ENCODE assay signal across 1 cellular context in the genomic region with DNA sequence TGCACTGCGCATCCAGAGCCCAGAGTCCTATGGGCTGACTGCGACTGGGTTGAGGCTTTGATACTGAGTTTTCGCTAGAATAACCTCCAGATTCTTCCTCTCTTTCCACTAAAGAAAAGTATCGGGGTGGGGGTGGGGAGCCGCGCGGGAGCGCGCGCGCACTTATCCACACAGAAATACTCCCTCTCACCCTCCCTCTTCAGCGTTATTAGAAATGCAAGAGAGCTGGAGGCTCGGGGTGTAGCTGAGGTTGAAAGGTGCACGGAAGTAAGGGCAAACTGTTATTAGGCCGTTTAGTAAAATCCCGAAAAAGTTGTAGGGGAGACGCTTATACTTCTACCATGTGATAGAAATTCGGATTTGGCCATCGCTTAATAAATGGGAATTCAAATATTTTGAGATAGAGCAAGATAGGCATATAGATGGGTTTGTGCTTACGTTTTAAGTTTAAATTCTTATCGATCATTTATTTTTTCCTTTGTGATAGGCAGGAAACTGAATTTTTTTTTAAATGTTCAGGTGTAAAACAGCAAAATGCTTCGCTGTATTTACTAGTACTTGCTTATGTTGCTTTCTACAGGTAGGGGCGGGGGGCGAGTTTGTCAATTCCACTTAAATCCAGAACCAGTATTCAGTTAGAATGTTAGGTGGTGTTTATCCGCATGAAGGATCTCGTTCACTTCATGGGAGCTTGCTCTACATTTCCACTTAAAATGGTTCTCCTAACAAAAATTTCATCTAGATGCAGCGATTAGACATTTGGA.
TF ChIP-seq lines count a peak whose summit lies in the region.

No MANE protein-coding gene starts in this region.

TF ChIP-seq in HepG2, 621 proteins besides CTCF, POLR2A, EP300 and RAD21 (continued from another document and continues in another):
- TF ChIP-seq, protein P1, sequence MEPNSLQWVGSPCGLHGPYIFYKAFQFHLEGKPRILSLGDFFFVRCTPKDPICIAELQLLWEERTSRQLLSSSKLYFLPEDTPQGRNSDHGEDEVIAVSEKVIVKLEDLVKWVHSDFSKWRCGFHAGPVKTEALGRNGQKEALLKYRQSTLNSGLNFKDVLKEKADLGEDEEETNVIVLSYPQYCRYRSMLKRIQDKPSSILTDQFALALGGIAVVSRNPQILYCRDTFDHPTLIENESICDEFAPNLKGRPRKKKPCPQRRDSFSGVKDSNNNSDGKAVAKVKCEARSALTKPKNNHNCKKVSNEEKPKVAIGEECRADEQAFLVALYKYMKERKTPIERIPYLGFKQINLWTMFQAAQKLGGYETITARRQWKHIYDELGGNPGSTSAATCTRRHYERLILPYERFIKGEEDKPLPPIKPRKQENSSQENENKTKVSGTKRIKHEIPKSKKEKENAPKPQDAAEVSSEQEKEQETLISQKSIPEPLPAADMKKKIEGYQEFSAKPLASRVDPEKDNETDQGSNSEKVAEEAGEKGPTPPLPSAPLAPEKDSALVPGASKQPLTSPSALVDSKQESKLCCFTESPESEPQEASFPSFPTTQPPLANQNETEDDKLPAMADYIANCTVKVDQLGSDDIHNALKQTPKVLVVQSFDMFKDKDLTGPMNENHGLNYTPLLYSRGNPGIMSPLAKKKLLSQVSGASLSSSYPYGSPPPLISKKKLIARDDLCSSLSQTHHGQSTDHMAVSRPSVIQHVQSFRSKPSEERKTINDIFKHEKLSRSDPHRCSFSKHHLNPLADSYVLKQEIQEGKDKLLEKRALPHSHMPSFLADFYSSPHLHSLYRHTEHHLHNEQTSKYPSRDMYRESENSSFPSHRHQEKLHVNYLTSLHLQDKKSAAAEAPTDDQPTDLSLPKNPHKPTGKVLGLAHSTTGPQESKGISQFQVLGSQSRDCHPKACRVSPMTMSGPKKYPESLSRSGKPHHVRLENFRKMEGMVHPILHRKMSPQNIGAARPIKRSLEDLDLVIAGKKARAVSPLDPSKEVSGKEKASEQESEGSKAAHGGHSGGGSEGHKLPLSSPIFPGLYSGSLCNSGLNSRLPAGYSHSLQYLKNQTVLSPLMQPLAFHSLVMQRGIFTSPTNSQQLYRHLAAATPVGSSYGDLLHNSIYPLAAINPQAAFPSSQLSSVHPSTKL (CRISPR knock-in tag; IDR thresholded peaks at IDR 0.05) = peak; percentile 52
- TF ChIP-seq ZNF205 (CRISPR knock-in tag; IDR thresholded peaks at IDR 0.05) (peak; percentile 30; the same call in 1 of the 2 replicates), ZNF777 (CRISPR knock-in tag; IDR thresholded peaks at IDR 0.05) (no peak), ZNF121 (CRISPR knock-in tag; IDR thresholded peaks at IDR 0.05) (0 out of 2 replicates have a peak, but pooled peaks have one; percentile 11), KAT8 (CRISPR knock-in tag; IDR thresholded peaks at IDR 0.05) (0 out of 2 replicates have a peak, but pooled peaks have one; percentile 25), RAD51 (IDR thresholded peaks at IDR 0.05; ENCODE audit: borderline replicate concordance) (no peak), TARDBP (CRISPR knock-in tag; IDR thresholded peaks at IDR 0.05) (0 out of 2 replicates have a peak, but pooled peaks have one; percentile 2), GTF3A (CRISPR knock-in tag; conservative IDR thresholded peaks at IDR 0.05) (peak; percentile 21; the same call in 1 of the 2 replicates), KLF11 (CRISPR knock-in tag; IDR thresholded peaks at IDR 0.05) (0 out of 2 replicates have a peak, but pooled peaks have one; percentile 45), ELF3 (CRISPR knock-in tag; IDR thresholded peaks at IDR 0.05) (peak; percentile 86), RARA (CRISPR knock-in tag; IDR thresholded peaks at IDR 0.05) (peak; percentile 46), ZBTB8A (CRISPR knock-in tag; IDR thresholded peaks at IDR 0.05; ENCODE audit: borderline replicate concordance, low read depth) (no peak), RFX3 (CRISPR knock-in tag; IDR thresholded peaks at IDR 0.05) (peak; percentile 29), KDM4B (CRISPR knock-in tag; IDR thresholded peaks at IDR 0.05) (peak; percentile 83; the same call in 1 of the 2 replicates), ZNF451 (CRISPR knock-in tag; IDR thresholded peaks at IDR 0.05) (0 out of 2 replicates have a peak, but pooled peaks have one; percentile 13), REPIN1 (CRISPR knock-in tag; IDR thresholded peaks at IDR 0.05; ENCODE audit: borderline replicate concordance, low read depth) (0 out of 2 replicates have a peak, but pooled peaks have one; percentile 7), ZNF124 (CRISPR knock-in tag; IDR thresholded peaks at IDR 0.05) (peak; percentile 19; the same call in 1 of the 2 replicates), THAP11 (CRISPR knock-in tag; IDR thresholded peaks at IDR 0.05) (peak; percentile 31; the same call in 1 of the 2 replicates), TSC22D2 (CRISPR knock-in tag; IDR thresholded peaks at IDR 0.05; ENCODE audit: borderline replicate concordance) (0 out of 2 replicates have a peak, but pooled peaks have one; percentile 26), CCDC6 (CRISPR knock-in tag; IDR thresholded peaks at IDR 0.05) (0 out of 2 replicates have a peak, but pooled peaks have one; percentile 29), KLF6 (CRISPR knock-in tag; IDR thresholded peaks at IDR 0.05) (peak; percentile 23; the same call in 1 of the 2 replicates), ZNF24 (IDR thresholded peaks at IDR 0.05) (peak; percentile 7; the same call in 1 of the 2 replicates), TP53 (CRISPR knock-in tag; conservative IDR thresholded peaks at IDR 0.05) (no peak), PHF5A (CRISPR knock-in tag; IDR thresholded peaks at IDR 0.05; ENCODE audit: low read depth, unreplicated experiment) (peak; percentile 88), POLR2G (IDR thresholded peaks at IDR 0.05; ENCODE audit: low read depth, low read length) (peak; percentile 70; the same call in 1 of the 2 replicates)
- TF ChIP-seq, protein P2, sequence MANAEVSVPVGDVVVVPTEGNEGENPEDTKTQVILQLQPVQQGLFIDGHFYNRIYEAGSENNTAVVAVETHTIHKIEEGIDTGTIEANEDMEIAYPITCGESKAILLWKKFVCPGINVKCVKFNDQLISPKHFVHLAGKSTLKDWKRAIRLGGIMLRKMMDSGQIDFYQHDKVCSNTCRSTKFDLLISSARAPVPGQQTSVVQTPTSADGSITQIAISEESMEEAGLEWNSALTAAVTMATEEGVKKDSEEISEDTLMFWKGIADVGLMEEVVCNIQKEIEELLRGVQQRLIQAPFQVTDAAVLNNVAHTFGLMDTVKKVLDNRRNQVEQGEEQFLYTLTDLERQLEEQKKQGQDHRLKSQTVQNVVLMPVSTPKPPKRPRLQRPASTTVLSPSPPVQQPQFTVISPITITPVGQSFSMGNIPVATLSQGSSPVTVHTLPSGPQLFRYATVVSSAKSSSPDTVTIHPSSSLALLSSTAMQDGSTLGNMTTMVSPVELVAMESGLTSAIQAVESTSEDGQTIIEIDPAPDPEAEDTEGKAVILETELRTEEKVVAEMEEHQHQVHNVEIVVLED (CRISPR knock-in tag; IDR thresholded peaks at IDR 0.05; ENCODE audit: borderline replicate concordance) = peak; percentile 63
- TF ChIP-seq, protein P3, sequence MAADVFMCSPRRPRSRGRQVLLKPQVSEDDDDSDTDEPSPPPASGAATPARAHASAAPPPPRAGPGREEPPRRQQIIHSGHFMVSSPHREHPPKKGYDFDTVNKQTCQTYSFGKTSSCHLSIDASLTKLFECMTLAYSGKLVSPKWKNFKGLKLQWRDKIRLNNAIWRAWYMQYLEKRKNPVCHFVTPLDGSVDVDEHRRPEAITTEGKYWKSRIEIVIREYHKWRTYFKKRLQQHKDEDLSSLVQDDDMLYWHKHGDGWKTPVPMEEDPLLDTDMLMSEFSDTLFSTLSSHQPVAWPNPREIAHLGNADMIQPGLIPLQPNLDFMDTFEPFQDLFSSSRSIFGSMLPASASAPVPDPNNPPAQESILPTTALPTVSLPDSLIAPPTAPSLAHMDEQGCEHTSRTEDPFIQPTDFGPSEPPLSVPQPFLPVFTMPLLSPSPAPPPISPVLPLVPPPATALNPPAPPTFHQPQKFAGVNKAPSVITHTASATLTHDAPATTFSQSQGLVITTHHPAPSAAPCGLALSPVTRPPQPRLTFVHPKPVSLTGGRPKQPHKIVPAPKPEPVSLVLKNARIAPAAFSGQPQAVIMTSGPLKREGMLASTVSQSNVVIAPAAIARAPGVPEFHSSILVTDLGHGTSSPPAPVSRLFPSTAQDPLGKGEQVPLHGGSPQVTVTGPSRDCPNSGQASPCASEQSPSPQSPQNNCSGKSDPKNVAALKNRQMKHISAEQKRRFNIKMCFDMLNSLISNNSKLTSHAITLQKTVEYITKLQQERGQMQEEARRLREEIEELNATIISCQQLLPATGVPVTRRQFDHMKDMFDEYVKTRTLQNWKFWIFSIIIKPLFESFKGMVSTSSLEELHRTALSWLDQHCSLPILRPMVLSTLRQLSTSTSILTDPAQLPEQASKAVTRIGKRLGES (CRISPR knock-in tag; IDR thresholded peaks at IDR 0.05; ENCODE audit: borderline replicate concordance) = 0 out of 2 replicates have a peak, but pooled peaks have one; percentile 23
- TF ChIP-seq, protein P4, sequence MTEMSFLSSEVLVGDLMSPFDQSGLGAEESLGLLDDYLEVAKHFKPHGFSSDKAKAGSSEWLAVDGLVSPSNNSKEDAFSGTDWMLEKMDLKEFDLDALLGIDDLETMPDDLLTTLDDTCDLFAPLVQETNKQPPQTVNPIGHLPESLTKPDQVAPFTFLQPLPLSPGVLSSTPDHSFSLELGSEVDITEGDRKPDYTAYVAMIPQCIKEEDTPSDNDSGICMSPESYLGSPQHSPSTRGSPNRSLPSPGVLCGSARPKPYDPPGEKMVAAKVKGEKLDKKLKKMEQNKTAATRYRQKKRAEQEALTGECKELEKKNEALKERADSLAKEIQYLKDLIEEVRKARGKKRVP (CRISPR knock-in tag; IDR thresholded peaks at IDR 0.05) = peak in 1 of 2 experiments; percentile 25; a peak in 1 of 4 replicates
- TF ChIP-seq, protein P5, sequence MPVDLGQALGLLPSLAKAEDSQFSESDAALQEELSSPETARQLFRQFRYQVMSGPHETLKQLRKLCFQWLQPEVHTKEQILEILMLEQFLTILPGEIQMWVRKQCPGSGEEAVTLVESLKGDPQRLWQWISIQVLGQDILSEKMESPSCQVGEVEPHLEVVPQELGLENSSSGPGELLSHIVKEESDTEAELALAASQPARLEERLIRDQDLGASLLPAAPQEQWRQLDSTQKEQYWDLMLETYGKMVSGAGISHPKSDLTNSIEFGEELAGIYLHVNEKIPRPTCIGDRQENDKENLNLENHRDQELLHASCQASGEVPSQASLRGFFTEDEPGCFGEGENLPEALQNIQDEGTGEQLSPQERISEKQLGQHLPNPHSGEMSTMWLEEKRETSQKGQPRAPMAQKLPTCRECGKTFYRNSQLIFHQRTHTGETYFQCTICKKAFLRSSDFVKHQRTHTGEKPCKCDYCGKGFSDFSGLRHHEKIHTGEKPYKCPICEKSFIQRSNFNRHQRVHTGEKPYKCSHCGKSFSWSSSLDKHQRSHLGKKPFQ (CRISPR knock-in tag; IDR thresholded peaks at IDR 0.05; ENCODE audit: insufficient replicate concordance) = peak; percentile 78
- TF ChIP-seq, protein P6, sequence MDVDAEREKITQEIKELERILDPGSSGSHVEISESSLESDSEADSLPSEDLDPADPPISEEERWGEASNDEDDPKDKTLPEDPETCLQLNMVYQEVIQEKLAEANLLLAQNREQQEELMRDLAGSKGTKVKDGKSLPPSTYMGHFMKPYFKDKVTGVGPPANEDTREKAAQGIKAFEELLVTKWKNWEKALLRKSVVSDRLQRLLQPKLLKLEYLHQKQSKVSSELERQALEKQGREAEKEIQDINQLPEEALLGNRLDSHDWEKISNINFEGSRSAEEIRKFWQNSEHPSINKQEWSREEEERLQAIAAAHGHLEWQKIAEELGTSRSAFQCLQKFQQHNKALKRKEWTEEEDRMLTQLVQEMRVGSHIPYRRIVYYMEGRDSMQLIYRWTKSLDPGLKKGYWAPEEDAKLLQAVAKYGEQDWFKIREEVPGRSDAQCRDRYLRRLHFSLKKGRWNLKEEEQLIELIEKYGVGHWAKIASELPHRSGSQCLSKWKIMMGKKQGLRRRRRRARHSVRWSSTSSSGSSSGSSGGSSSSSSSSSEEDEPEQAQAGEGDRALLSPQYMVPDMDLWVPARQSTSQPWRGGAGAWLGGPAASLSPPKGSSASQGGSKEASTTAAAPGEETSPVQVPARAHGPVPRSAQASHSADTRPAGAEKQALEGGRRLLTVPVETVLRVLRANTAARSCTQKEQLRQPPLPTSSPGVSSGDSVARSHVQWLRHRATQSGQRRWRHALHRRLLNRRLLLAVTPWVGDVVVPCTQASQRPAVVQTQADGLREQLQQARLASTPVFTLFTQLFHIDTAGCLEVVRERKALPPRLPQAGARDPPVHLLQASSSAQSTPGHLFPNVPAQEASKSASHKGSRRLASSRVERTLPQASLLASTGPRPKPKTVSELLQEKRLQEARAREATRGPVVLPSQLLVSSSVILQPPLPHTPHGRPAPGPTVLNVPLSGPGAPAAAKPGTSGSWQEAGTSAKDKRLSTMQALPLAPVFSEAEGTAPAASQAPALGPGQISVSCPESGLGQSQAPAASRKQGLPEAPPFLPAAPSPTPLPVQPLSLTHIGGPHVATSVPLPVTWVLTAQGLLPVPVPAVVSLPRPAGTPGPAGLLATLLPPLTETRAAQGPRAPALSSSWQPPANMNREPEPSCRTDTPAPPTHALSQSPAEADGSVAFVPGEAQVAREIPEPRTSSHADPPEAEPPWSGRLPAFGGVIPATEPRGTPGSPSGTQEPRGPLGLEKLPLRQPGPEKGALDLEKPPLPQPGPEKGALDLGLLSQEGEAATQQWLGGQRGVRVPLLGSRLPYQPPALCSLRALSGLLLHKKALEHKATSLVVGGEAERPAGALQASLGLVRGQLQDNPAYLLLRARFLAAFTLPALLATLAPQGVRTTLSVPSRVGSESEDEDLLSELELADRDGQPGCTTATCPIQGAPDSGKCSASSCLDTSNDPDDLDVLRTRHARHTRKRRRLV (CRISPR knock-in tag; IDR thresholded peaks at IDR 0.05) = no peak
- TF ChIP-seq, protein P7, sequence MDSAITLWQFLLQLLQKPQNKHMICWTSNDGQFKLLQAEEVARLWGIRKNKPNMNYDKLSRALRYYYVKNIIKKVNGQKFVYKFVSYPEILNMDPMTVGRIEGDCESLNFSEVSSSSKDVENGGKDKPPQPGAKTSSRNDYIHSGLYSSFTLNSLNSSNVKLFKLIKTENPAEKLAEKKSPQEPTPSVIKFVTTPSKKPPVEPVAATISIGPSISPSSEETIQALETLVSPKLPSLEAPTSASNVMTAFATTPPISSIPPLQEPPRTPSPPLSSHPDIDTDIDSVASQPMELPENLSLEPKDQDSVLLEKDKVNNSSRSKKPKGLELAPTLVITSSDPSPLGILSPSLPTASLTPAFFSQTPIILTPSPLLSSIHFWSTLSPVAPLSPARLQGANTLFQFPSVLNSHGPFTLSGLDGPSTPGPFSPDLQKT (CRISPR knock-in tag; IDR thresholded peaks at IDR 0.05; ENCODE audit: borderline replicate concordance) = no peak
- TF ChIP-seq, protein P8, sequence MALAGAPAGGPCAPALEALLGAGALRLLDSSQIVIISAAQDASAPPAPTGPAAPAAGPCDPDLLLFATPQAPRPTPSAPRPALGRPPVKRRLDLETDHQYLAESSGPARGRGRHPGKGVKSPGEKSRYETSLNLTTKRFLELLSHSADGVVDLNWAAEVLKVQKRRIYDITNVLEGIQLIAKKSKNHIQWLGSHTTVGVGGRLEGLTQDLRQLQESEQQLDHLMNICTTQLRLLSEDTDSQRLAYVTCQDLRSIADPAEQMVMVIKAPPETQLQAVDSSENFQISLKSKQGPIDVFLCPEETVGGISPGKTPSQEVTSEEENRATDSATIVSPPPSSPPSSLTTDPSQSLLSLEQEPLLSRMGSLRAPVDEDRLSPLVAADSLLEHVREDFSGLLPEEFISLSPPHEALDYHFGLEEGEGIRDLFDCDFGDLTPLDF (CRISPR knock-in tag; IDR thresholded peaks at IDR 0.05) = peak; percentile 37; the same call in 1 of the 2 replicates
